Comparison of ENCODE assay signal across 17 cellular contexts in genomic region chr12:9702239-9702638, GRCh38. TPM values are rescaled to one million over a fixed set of nuclear protein-coding genes. Genes with fewer than 3 reads are reported as not detected.
DNase-seq lines count a peak whose midpoint lies in the region; ATAC-seq, FAIRE-seq and TF ChIP-seq lines count a peak whose summit lies in the region.
"Had no signal": no experiment of that assay in that cellular context is flagged by ENCODE, and none has a peak within 500 bp of the region (broad histone marks: within the 10 kb centered on the region; RNA-seq: fewer than 3 reads in every experiment).

No MANE protein-coding gene starts in this region.

- H3K4me1 ChIP-seq in Peyer's patch (peaks cover 0 to 8% (median 0%) of the 10 kb centered on the region in 4 donors), small intestine (ENCODE audit: control insufficient read depth in 2 of 2, insufficient read depth in 1 of 2, low read depth in 1 of 2, low read length in 1 of 2) (no peaks in the 10 kb centered on the region), Karpas-422 (ENCODE audit: low read length) (peaks cover 8% of the 10 kb centered on the region)
- H3K4me1 ChIP-seq: Caco-2 had no signal

- no peak overlapping the region for H3K9ac ChIP-seq in Karpas-422 (ENCODE audit: low read length)

- ATAC-seq in GM18498 (IDR thresholded peaks at IDR 0.05; ENCODE audit: unreplicated experiment): peak; percentile 44

- TF ChIP-seq CTCF in Peyer's patch (IDR thresholded peaks at IDR 0.05): no peak

- no peaks in the 10 kb centered on the region for H3K9me2 ChIP-seq in Karpas-422 (replicated peaks; ENCODE audit: insufficient read depth, low read length)

- H2AFZ ChIP-seq in Karpas-422 (ENCODE audit: low read length): no peak overlapping the region
- H2AFZ ChIP-seq: PC-9 had no signal

- no peak overlapping the region for H3K4me3 ChIP-seq in Peyer's patch
- H3K4me3 ChIP-seq in small intestine (ENCODE audit: low read depth in 1 of 2, low read length in 2 of 2): no peak overlapping the region
- H3K4me3 ChIP-seq in Karpas-422 (ENCODE audit: low read length): no peak overlapping the region
- H3K4me3 ChIP-seq: PC-9 had no signal

- DNase-seq in Peyer's patch (peak in 2 of 3 donors; percentile 75 to 77), small intestine (peak; percentile 43), amniotic stem cell (lab: John Stamatoyannopoulos, UW) (no peak), Karpas-422 (no peak), NOMO-1 treated with dmso at 0.1 percent for 144 hours (lab: John Stamatoyannopoulos, UW; ENCODE audit: unreplicated experiment) (no peak), DMS153 (lab: John Stamatoyannopoulos, UW) (no peak)
- DNase-seq in activated effector memory CD4-positive, alpha-beta T cell treated with anti-CD3 and anti-CD28 coated beads, Interleukin-2, amount 50 U/mL, for 16 hours: peak; percentile 73
- DNase-seq: anterior cingulate cortex, Caco-2, hippocampal formation, NCI-H2081, PC-9, retina had no signal

- H3K27ac ChIP-seq in Peyer's patch (peak overlapping the region in 3 of 4 donors; percentile 6 to 59 (median 41)), small intestine (ENCODE audit: low read depth in 1 of 2, low read length in 1 of 2) (peak overlapping the region in 1 of 2 donors; percentile 32), Karpas-422 (ENCODE audit: low read length) (no peak overlapping the region)
- H3K27ac ChIP-seq: PC-9 had no signal

- H3K36me3 ChIP-seq in Peyer's patch: no peaks in the 10 kb centered on the region
- H3K36me3 ChIP-seq in small intestine (ENCODE audit: control insufficient read depth in 2 of 2, insufficient read depth in 2 of 2, low read length in 2 of 2): no peaks in the 10 kb centered on the region
- no peaks in the 10 kb centered on the region for H3K36me3 ChIP-seq in Karpas-422 (ENCODE audit: insufficient read depth, low read length)

- FAIRE-seq in small intestine (lab: Jason Lieb, UNC): no peak
- FAIRE-seq: endometrium, TTC549 had no signal

- H3K9me3 ChIP-seq in Peyer's patch (no peaks in the 10 kb centered on the region), small intestine (ENCODE audit: control insufficient read depth, low read depth) (no peaks in the 10 kb centered on the region), Karpas-422 (ENCODE audit: low read length) (no peaks in the 10 kb centered on the region)

- H3K27me3 ChIP-seq in Peyer's patch (no peaks in the 10 kb centered on the region), small intestine (ENCODE audit: control insufficient read depth in 2 of 2, insufficient read depth in 2 of 2, low read length in 2 of 2) (no peaks in the 10 kb centered on the region), Karpas-422 (ENCODE audit: low read length) (no peaks in the 10 kb centered on the region)

- H3K79me2 ChIP-seq in Karpas-422 (ENCODE audit: low read length): no peaks in the 10 kb centered on the region

- 62 to 83% (median 64%) methylated on average over 3 of the region's 3 CpGs for WGBS in small intestine, 3 donors

- TF ChIP-seq POLR2A in Peyer's patch (IDR thresholded peaks at IDR 0.05): no peak

- H3K4me2 ChIP-seq in Karpas-422 (ENCODE audit: low read depth, low read length, poor library complexity, severe bottlenecking): no peak overlapping the region
- H3K4me2 ChIP-seq: PC-9 had no signal

- no peaks in the 10 kb centered on the region for H4K20me1 ChIP-seq in Karpas-422 (ENCODE audit: insufficient read depth, low read depth, low read length)

RNA-seq across cellular contexts. Expression of gene CLECL1, which starts 30.7 kb away (rescaled TPM):
- total RNA-seq in Peyer's patch: 1 to 10 TPM in 2 of 4 donors, not detected in 2; 4.1 to 4.2 TPM
- 1 to 10 TPM in 1 of 3 donors, under 1 TPM in 1, not detected in 1; 0.92 to 2.4 TPM for polyA plus RNA-seq in small intestine
- total RNA-seq in Karpas-422 (2014; rRNA removed; shearing (Covaris generic); ENCODE audit: low replicate concordance): 3.5 and 5.6 TPM in 2 replicates
- total RNA-seq: Caco-2, PC-9, urinary bladder had no signal

RNA-seq across cellular contexts. Expression of gene CLEC2D, which starts 32.7 kb away (rescaled TPM):
- total RNA-seq in Peyer's patch: 100 to 1,000 TPM in 1 of 4 donors, 10 to 100 TPM in 1, 1 to 10 TPM in 2; 6.4 to 140 (median 12.1) TPM
- 1 to 10 TPM in 2 of 3 donors, under 1 TPM in 1; 0.67 to 2.4 (median 2.0) TPM for polyA plus RNA-seq in small intestine
- 1.5 and 3.2 TPM in 2 replicates for total RNA-seq in Karpas-422 (2014; rRNA removed; shearing (Covaris generic); ENCODE audit: low replicate concordance)

RNA-seq across cellular contexts. Expression of gene CD69, which starts 58.5 kb away (rescaled TPM):
- total RNA-seq in Peyer's patch: 10 to 100 TPM in 1 of 4 donors, 1 to 10 TPM in 3; 4.4 to 83.3 (median 9.1) TPM
- polyA plus RNA-seq in small intestine: 1 to 10 TPM; 1.8 to 6.2 (median 4.1) TPM
- total RNA-seq in Karpas-422 (2014; rRNA removed; shearing (Covaris generic); ENCODE audit: low replicate concordance): 0.22 and 0.34 TPM in 2 replicates
- total RNA-seq: Caco-2, PC-9 had no signal

Comparison
In these comparisons a context has a peak if more than half of its experiments do, and no peak if none do; other contexts are left out.
1. DNase-seq: peak in Peyer's patch (2 of 3), activated effector memory CD4-positive, alpha-beta T cell treated with anti-CD3 and anti-CD28 coated beads, Interleukin-2, amount 50 U/mL, for 16 hours (single experiment) and small intestine (single experiment); none in amniotic stem cell (single experiment), Karpas-422 (single experiment), NOMO-1 treated with dmso at 0.1 percent for 144 hours (single experiment) and DMS153 (single experiment).